ENCODE assay signal across 8 cellular contexts in genomic region chrX:386239-386767, GRCh38. TPM values are rescaled to one million over a fixed set of nuclear protein-coding genes. Genes with fewer than 3 reads are reported as not detected.
DNase-seq lines count a peak whose midpoint lies in the region; ATAC-seq and TF ChIP-seq lines count a peak whose summit lies in the region.

No MANE protein-coding gene starts in this region.

- H3K36me3 Mint-ChIP-seq in activated CD8-positive, alpha-beta T cell treated with anti-CD3 and anti-CD28 coated beads for 36 hours (ENCODE audit: low read depth), result no peaks in the 10 kb centered on the region

- POLR2A ChIA-PET in activated CD8-positive, alpha-beta T cell treated with anti-CD3 and anti-CD28 coated beads for 36 hours (lab: Charles Lee), result no interaction called here

- intact Hi-C loops in activated CD8-positive, alpha-beta T cell treated with anti-CD3 and anti-CD28 coated beads for 36 hours (cut with micrococcal nuclease), result no loop called here

- H3K4me3 ChIP-seq in fibroblast of pulmonary artery (replicated peaks; ENCODE audit: low read depth, low read length), result peak overlapping the region; percentile 88
- peak overlapping the region; percentile 60 to 92 (median 79) for H3K4me3 ChIP-seq in skin epidermis

- ATAC-seq in GM19025 (IDR thresholded peaks at IDR 0.05; ENCODE audit: low read depth, unreplicated experiment), result peak; percentile 31
- ATAC-seq in HG03064 (IDR thresholded peaks at IDR 0.05; ENCODE audit: low read depth, unreplicated experiment), result peak; percentile 36
- peak; percentile 28 for ATAC-seq in activated CD8-positive, alpha-beta T cell treated with anti-CD3 and anti-CD28 coated beads for 36 hours

- peak overlapping the region; percentile 84 to 100 (median 100) for H3K27ac ChIP-seq in skin epidermis

- H3K27ac Mint-ChIP-seq in activated CD8-positive, alpha-beta T cell treated with anti-CD3 and anti-CD28 coated beads for 36 hours, result no peak overlapping the region

- CTCF ChIA-PET in activated CD8-positive, alpha-beta T cell treated with anti-CD3 and anti-CD28 coated beads for 36 hours (lab: Charles Lee), result no interaction called here

- H3K27me3 Mint-ChIP-seq in activated CD8-positive, alpha-beta T cell treated with anti-CD3 and anti-CD28 coated beads for 36 hours, result no peaks in the 10 kb centered on the region

- DNase-seq in activated CD8-positive, alpha-beta T cell treated with anti-CD3 and anti-CD28 coated beads for 36 hours, result peak; percentile 83
- DNase-seq in fibroblast of pulmonary artery (ENCODE audit: low read depth) (no peak), NCI-H774 (lab: John Stamatoyannopoulos, UW) (no peak), NCI-H748 (lab: John Stamatoyannopoulos, UW; ENCODE audit: unreplicated experiment) (no peak), RKO (ENCODE audit: low spot score) (no peak)

- no peaks in the 10 kb centered on the region for H3K9me3 Mint-ChIP-seq in activated CD8-positive, alpha-beta T cell treated with anti-CD3 and anti-CD28 coated beads for 36 hours

- peak overlapping the region; percentile 66 for H3K4me3 Mint-ChIP-seq in activated CD8-positive, alpha-beta T cell treated with anti-CD3 and anti-CD28 coated beads for 36 hours

- TF ChIP-seq CTCF in activated CD8-positive, alpha-beta T cell treated with anti-CD3 and anti-CD28 coated beads for 36 hours (IDR thresholded peaks at IDR 0.05), result no peak
- TF ChIP-seq CTCF in fibroblast of pulmonary artery (IDR thresholded peaks at IDR 0.05; ENCODE audit: low read length, missing control alignments), result no peak

- peaks cover 15% of the 10 kb centered on the region for H3K4me1 Mint-ChIP-seq in activated CD8-positive, alpha-beta T cell treated with anti-CD3 and anti-CD28 coated beads for 36 hours (ENCODE audit: low read depth)

RNA-seq across cellular contexts. Expression of gene PPP2R3B, which starts 0.4 kb away (rescaled TPM):
- total RNA-seq in activated CD8-positive, alpha-beta T cell treated with anti-CD3 and anti-CD28 coated beads for 36 hours, result 10 to 100 TPM; 44.9 to 45.7 TPM
